1 cellular context compared by ENCODE assay signal in genomic region chr5:98349990-98350365, GRCh38.
TF ChIP-seq lines count a peak whose summit lies in the region.

No MANE protein-coding gene starts in this region.

TF ChIP-seq in endothelial cell of umbilical vein, 7 proteins besides CTCF, POLR2A, EP300 and RAD21:
- TF ChIP-seq GATA2 (IDR thresholded peaks at IDR 0.05; ENCODE audit: insufficient read depth, insufficient read length, low read depth, low read length) (peak; percentile 6), EZH2 (IDR thresholded peaks at IDR 0.05; ENCODE audit: borderline replicate concordance, low read depth, low read length, severe bottlenecking) (no peak)
